ENCODE assay signal across 21 cellular contexts in the genomic region with DNA sequence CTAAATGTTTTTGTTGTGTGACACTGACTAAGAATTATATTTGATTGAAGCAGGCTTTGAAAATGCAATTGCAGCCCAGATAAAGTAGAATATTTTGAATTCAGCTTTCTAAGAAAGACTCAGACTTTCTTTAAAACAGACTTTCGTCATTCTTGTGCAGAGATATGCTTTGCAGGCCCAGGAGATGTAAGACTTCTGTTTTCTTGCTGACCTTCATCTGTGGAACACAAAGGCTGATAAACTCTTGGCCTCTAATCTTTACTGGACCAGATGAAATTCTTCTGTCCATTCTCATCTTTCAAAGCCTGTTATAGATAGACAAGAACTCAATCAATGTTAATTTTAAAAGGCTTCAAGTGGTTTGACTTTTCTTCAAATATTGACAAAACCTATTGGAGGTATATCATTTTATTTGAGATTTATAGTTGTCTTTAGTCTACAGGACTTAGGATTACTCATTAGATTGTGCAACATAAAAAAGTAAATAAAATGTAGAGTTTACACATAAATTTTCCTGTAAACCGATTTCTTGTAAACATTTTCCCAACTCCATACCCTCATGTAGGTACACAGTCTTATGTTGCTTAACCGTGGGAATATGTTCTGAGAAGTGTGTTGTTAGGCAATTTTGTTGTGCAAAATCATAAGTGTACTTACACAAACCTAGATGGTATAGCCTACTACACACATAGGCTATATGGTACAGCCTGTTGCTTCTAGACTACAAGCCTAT.
DNase-seq lines count a peak whose midpoint lies in the region; FAIRE-seq and TF ChIP-seq lines count a peak whose summit lies in the region.
"Had no signal": no experiment of that assay in that cellular context is flagged by ENCODE, and none has a peak within 500 bp of the region (broad histone marks: within the 10 kb centered on the region; RNA-seq: fewer than 3 reads in every experiment).

No MANE protein-coding gene starts in this region.

- H3K14ac ChIP-seq in mesenchymal stem cell (ENCODE audit: low read length in 2 of 2) (no peak overlapping the region), neuronal stem cell (ENCODE audit: low read length) (no peak overlapping the region)

- H2BK120ac ChIP-seq in mesenchymal stem cell (ENCODE audit: low read depth, low read length) (no peak overlapping the region), neuronal stem cell (ENCODE audit: low read depth, low read length) (no peak overlapping the region)

- H2AK5ac ChIP-seq in mesenchymal stem cell (ENCODE audit: low read length, severe bottlenecking) (no peak overlapping the region), neuronal stem cell (ENCODE audit: low read depth, low read length) (no peak overlapping the region)

- H3K9me3 ChIP-seq in mesenchymal stem cell (ENCODE audit: control insufficient read depth, low read length) (no peaks in the 10 kb centered on the region), neuronal stem cell (replicated peaks in 1 of 2; ENCODE audit: control insufficient read depth in 2 of 2, insufficient read depth in 1 of 2, low read depth in 1 of 2, low read length in 2 of 2) (peaks cover 0 to 6% of the 10 kb centered on the region in 2 donors)
- H3K9me3 ChIP-seq: BE2C, MG63, Peyer's patch had no signal

- H3K18ac ChIP-seq in mesenchymal stem cell (ENCODE audit: low read depth in 1 of 2, low read length in 2 of 2) (no peak overlapping the region), neuronal stem cell (ENCODE audit: low read length) (no peak overlapping the region)

- H2AFZ ChIP-seq in mesenchymal stem cell (ENCODE audit: low read depth, low read length) (no peak overlapping the region), neuronal stem cell (ENCODE audit: low read length) (no peak overlapping the region)

- no peak for DNase-seq in GM12892 (ENCODE audit: insufficient read length)
- DNase-seq in OCI-M1 (lab: John Stamatoyannopoulos, UW) = peak; percentile 64
- DNase-seq in bronchial epithelial cell (ENCODE audit: low read depth) = peak; percentile 4
- DNase-seq in mesenchymal stem cell = peak; percentile 71
- DNase-seq in NCI-H345 (lab: John Stamatoyannopoulos, UW) = no peak
- no peak for DNase-seq in neuronal stem cell (ENCODE audit: low spot score)
- no peak for DNase-seq in stimulated activated CD4-positive, alpha-beta T cell treated with anti-CD3 and anti-CD28 coated beads, Interleukin-1b, Interleukin-23, amount 100 ng/mL, for 48 hours
- DNase-seq: BE2C, DMS53, GDM1, Karpas-422, MG63, NCI-H1436, NCI-H187 treated with DMSO at 0.1 percent for 48 hours, NCI-H2227 treated with DMSO at 0.1 percent for 48 hours, NCI-H510A treated with DMSO at 0.1 percent for 48 hours, NCI-H748 treated with DMSO at 0.1 percent for 48 hours, Peyer's patch, T-cell had no signal

- H3K23ac ChIP-seq in mesenchymal stem cell (ENCODE audit: low read length in 2 of 2) (no peak overlapping the region), neuronal stem cell (ENCODE audit: low read depth, low read length, poor library complexity) (no peak overlapping the region)

- no peak overlapping the region for H3K4me3 ChIP-seq in bronchial epithelial cell (ENCODE audit: low read depth, low read length)
- no peak overlapping the region for H3K4me3 ChIP-seq in mesenchymal stem cell (ENCODE audit: insufficient read depth in 1 of 2, low read depth in 1 of 2, low read length in 2 of 2)
- no peak overlapping the region for H3K4me3 ChIP-seq in neuronal stem cell (ENCODE audit: low read length in 2 of 2)
- H3K4me3 ChIP-seq: MG63, Peyer's patch had no signal

- H2BK5ac ChIP-seq in mesenchymal stem cell (ENCODE audit: low read depth, low read length, poor library complexity, severe bottlenecking) (no peak overlapping the region), neuronal stem cell (ENCODE audit: low read length) (no peak overlapping the region)

- TF ChIP-seq CTCF in bronchial epithelial cell (IDR thresholded peaks at IDR 0.05; ENCODE audit: insufficient read depth, low read length, severe bottlenecking) = no peak

- no peaks in the 10 kb centered on the region for H3K4me1 ChIP-seq in mesenchymal stem cell (ENCODE audit: control insufficient read depth, insufficient read depth, low read depth, low read length)
- H3K4me1 ChIP-seq in neuronal stem cell (ENCODE audit: control insufficient read depth in 2 of 2, insufficient read depth in 1 of 2, low read depth in 1 of 2, low read length in 2 of 2) = no peaks in the 10 kb centered on the region
- H3K4me1 ChIP-seq: BE2C, Peyer's patch had no signal

- H3K4me2 ChIP-seq in mesenchymal stem cell (ENCODE audit: low read length, poor library complexity, severe bottlenecking) (no peak overlapping the region), neuronal stem cell (ENCODE audit: insufficient read depth, low read length, poor library complexity, severe bottlenecking) (no peak overlapping the region)

- H3K79me1 ChIP-seq in mesenchymal stem cell (replicated peaks; ENCODE audit: low read length, poor library complexity, severe bottlenecking) = peaks cover 16% of the 10 kb centered on the region
- H3K79me1 ChIP-seq in neuronal stem cell (ENCODE audit: low read depth, low read length) = no peaks in the 10 kb centered on the region

- no peak overlapping the region for H4K91ac ChIP-seq in mesenchymal stem cell (ENCODE audit: low read length)
- H4K91ac ChIP-seq in neuronal stem cell (ENCODE audit: low read depth, low read length, poor library complexity) = no peak overlapping the region

- H3K4ac ChIP-seq in mesenchymal stem cell (ENCODE audit: low read depth in 1 of 2, low read length in 2 of 2) (no peak overlapping the region), neuronal stem cell (ENCODE audit: low read length) (no peak overlapping the region)

- H3K27me3 ChIP-seq in bronchial epithelial cell (ENCODE audit: control insufficient read depth, insufficient read depth, low read length) (no peaks in the 10 kb centered on the region), mesenchymal stem cell (ENCODE audit: control insufficient read depth in 1 of 2, insufficient read depth in 1 of 2, low read length in 2 of 2) (no peaks in the 10 kb centered on the region), neuronal stem cell (ENCODE audit: control insufficient read depth in 3 of 3, insufficient read depth in 3 of 3, low read depth in 1 of 3, low read length in 3 of 3) (no peaks in the 10 kb centered on the region)
- H3K27me3 ChIP-seq: BE2C, MG63, Peyer's patch had no signal

- WGBS in mesenchymal stem cell = 100% methylated on average over 1 of the region's 3 CpGs
- whole genome bisulfite sequencing in neuronal stem cell (ENCODE audit: extremely low coverage in 2 of 2, insufficient read length in 2 of 2, insufficient replicate concordance in 1 of 2), 2 donors = no CpG with 5 or more reads among the region's 3 CpGs

- no peak overlapping the region for H2BK15ac ChIP-seq in mesenchymal stem cell (ENCODE audit: low read depth, poor library complexity, severe bottlenecking)
- H2BK15ac ChIP-seq in neuronal stem cell (ENCODE audit: low read length) = no peak overlapping the region

- FAIRE-seq in GM12892 (lab: Jason Lieb, UNC) = peak; percentile 65
- FAIRE-seq in bronchial epithelial cell (lab: Jason Lieb, UNC) = no peak
- FAIRE-seq: D721Med, H54 had no signal

- no peak overlapping the region for H4K8ac ChIP-seq in mesenchymal stem cell (ENCODE audit: low read length)
- no peak overlapping the region for H4K8ac ChIP-seq in neuronal stem cell (ENCODE audit: low read depth, low read length)

- H2BK12ac ChIP-seq in mesenchymal stem cell (ENCODE audit: low read length in 2 of 2) = no peak overlapping the region
- H2BK12ac ChIP-seq in neuronal stem cell (ENCODE audit: low read length) = no peak overlapping the region

- TF ChIP-seq POLR2A in GM12892 (IDR thresholded peaks at IDR 0.05; ENCODE audit: low read depth, low read length) = no peak

- H3K27ac ChIP-seq in mesenchymal stem cell (ENCODE audit: low read length, poor library complexity, severe bottlenecking) (no peak overlapping the region), neuronal stem cell (replicated peaks; ENCODE audit: low read length) (no peak overlapping the region)
- H3K27ac ChIP-seq: Peyer's patch had no signal

- H3K9ac ChIP-seq in mesenchymal stem cell (ENCODE audit: low read length) = no peak overlapping the region
- H3K9ac ChIP-seq in neuronal stem cell (ENCODE audit: low read depth, low read length, poor library complexity) = no peak overlapping the region

- H3K36me3 ChIP-seq in bronchial epithelial cell (ENCODE audit: control insufficient read depth, insufficient read depth, low read length) = peaks cover 4% of the 10 kb centered on the region
- H3K36me3 ChIP-seq in mesenchymal stem cell (ENCODE audit: control insufficient read depth in 1 of 2, insufficient read depth in 2 of 2, low read depth in 1 of 2, low read length in 2 of 2) = peaks cover 8 to 72% of the 10 kb centered on the region in 2 experiments
- H3K36me3 ChIP-seq in neuronal stem cell (replicated peaks in 1 of 2; ENCODE audit: control insufficient read depth in 2 of 2, insufficient read depth in 2 of 2, low read length in 2 of 2) = peaks cover 11 to 92% of the 10 kb centered on the region in 2 donors
- H3K36me3 ChIP-seq: BE2C had no signal

Comparison
In these comparisons a context has a peak if more than half of its experiments do, and no peak if none do; other contexts are left out.
1. DNase-seq: peak in OCI-M1 (single experiment), bronchial epithelial cell (single experiment) and mesenchymal stem cell (single experiment); none in GM12892 (single experiment), NCI-H345 (single experiment), neuronal stem cell (single experiment) and stimulated activated CD4-positive, alpha-beta T cell treated with anti-CD3 and anti-CD28 coated beads, Interleukin-1b, Interleukin-23, amount 100 ng/mL, for 48 hours (single experiment).